ENCODE assay signal across 8 cellular contexts in genomic region chr7:82443801-82444219, GRCh38. TPM values are rescaled to one million over a fixed set of nuclear protein-coding genes. Genes with fewer than 3 reads are reported as not detected.
DNase-seq lines count a peak whose midpoint lies in the region; ATAC-seq and TF ChIP-seq lines count a peak whose summit lies in the region.

No MANE protein-coding gene starts in this region.

- H3K4me1 Mint-ChIP-seq in T-helper 2 cell treated with Interferon-gamma antibody and Interleukin-4, amounts not matched to agents 5 μg/mL and 100 μg/mL, for 36 hours (ENCODE audit: low read depth) = no peaks in the 10 kb centered on the region
- H3K4me1 Mint-ChIP-seq in naive B cell = peaks cover 0 to 10% (median 5%) of the 10 kb centered on the region in 3 donors

- H3K36me3 Mint-ChIP-seq in T-helper 2 cell treated with Interferon-gamma antibody and Interleukin-4, amounts not matched to agents 5 μg/mL and 100 μg/mL, for 36 hours (ENCODE audit: low read depth) = no peaks in the 10 kb centered on the region
- no peaks in the 10 kb centered on the region for H3K36me3 Mint-ChIP-seq in naive B cell

- H3K4me3 ChIP-seq in WI38 (ENCODE audit: low read depth, low read length) (peak overlapping the region; percentile 82), fibroblast of villous mesenchyme (ENCODE audit: low read depth, low read length) (peak overlapping the region; percentile 87), vagina (peak overlapping the region; percentile 76 to 97)

- peak overlapping the region; percentile 48 for H3K4me3 Mint-ChIP-seq in T-helper 2 cell treated with Interferon-gamma antibody and Interleukin-4, amounts not matched to agents 5 μg/mL and 100 μg/mL, for 36 hours
- peak overlapping the region in 7 of 8 donors; percentile 22 to 80 (median 51) for H3K4me3 Mint-ChIP-seq in naive B cell

- no peak for ATAC-seq in naive B cell (ENCODE audit: low read depth in 2 of 2)
- ATAC-seq in HG02870 (IDR thresholded peaks at IDR 0.05; ENCODE audit: unreplicated experiment) = no peak

- H3K4me1 ChIP-seq in vagina = peaks cover 12% of the 10 kb centered on the region

- no peaks in the 10 kb centered on the region for H3K9me3 ChIP-seq in vagina

- intact Hi-C loops in vagina (cut with DNase I) = no loop called here

- H3K27me3 ChIP-seq in vagina = no peaks in the 10 kb centered on the region

- peaks cover 44% of the 10 kb centered on the region for H3K27me3 Mint-ChIP-seq in T-helper 2 cell treated with Interferon-gamma antibody and Interleukin-4, amounts not matched to agents 5 μg/mL and 100 μg/mL, for 36 hours (ENCODE audit: low read depth)
- H3K27me3 Mint-ChIP-seq in naive B cell = peaks cover 26 to 40% (median 35%) of the 10 kb centered on the region in 3 donors

- no peak for TF ChIP-seq CTCF in WI38 (IDR thresholded peaks at IDR 0.05; ENCODE audit: low read depth, low read length)
- no peak for TF ChIP-seq CTCF in fibroblast of villous mesenchyme (IDR thresholded peaks at IDR 0.05; ENCODE audit: insufficient read depth, low read depth, low read length)
- TF ChIP-seq CTCF in vagina (IDR thresholded peaks at IDR 0.05) = no peak

- no peak for DNase-seq in T-helper 2 cell treated with Interferon-gamma antibody and Interleukin-4, amounts not matched to agents 5 μg/mL and 100 μg/mL, for 36 hours (ENCODE audit: low spot score)
- no peak for DNase-seq in T-helper 2 cell
- DNase-seq in NCI-H146 (lab: John Stamatoyannopoulos, UW) = peak; percentile 95
- peak; percentile 94 for DNase-seq in fibroblast of villous mesenchyme (ENCODE audit: low read depth)
- no peak for DNase-seq in naive B cell
- peak in 1 of 2 donors; percentile 89 for DNase-seq in vagina (ENCODE audit: extremely low spot score in 2 of 2)

- no peaks in the 10 kb centered on the region for H3K36me3 ChIP-seq in vagina

- peak overlapping the region; percentile 83 for H3K27ac ChIP-seq in vagina

- no peak for TF ChIP-seq POLR2A in vagina (IDR thresholded peaks at IDR 0.05)

- H3K9me3 Mint-ChIP-seq in T-helper 2 cell treated with Interferon-gamma antibody and Interleukin-4, amounts not matched to agents 5 μg/mL and 100 μg/mL, for 36 hours = no peaks in the 10 kb centered on the region
- peaks cover 0 to 7% (median 0%) of the 10 kb centered on the region in 7 donors for H3K9me3 Mint-ChIP-seq in naive B cell

- no peak overlapping the region for H3K27ac Mint-ChIP-seq in T-helper 2 cell treated with Interferon-gamma antibody and Interleukin-4, amounts not matched to agents 5 μg/mL and 100 μg/mL, for 36 hours
- no peak overlapping the region for H3K27ac Mint-ChIP-seq in naive B cell

RNA-seq across cellular contexts. Expression of gene CACNA2D1, which starts 0.2 kb away (rescaled TPM):
- total RNA-seq in fibroblast of villous mesenchyme = 63.5 and 63.8 TPM in 2 replicates
- not detected for polyA plus RNA-seq in naive B cell (ENCODE audit: low read depth in 6 of 6)
- 16.9 TPM for total RNA-seq in vagina

Comparison
In these comparisons a context has a peak if more than half of its experiments do, and no peak if none do; other contexts are left out.
1. DNase-seq: peak in NCI-H146 (single experiment) and fibroblast of villous mesenchyme (single experiment); none in T-helper 2 cell treated with Interferon-gamma antibody and Interleukin-4, amounts not matched to agents 5 μg/mL and 100 μg/mL, for 36 hours (single experiment), T-helper 2 cell (0 of 5) and naive B cell (single experiment).
2. Peak in every context shown above with its lines, with median percentiles within 50 percentile points of each other: H3K4me3 ChIP-seq.